In the genomic region with DNA sequence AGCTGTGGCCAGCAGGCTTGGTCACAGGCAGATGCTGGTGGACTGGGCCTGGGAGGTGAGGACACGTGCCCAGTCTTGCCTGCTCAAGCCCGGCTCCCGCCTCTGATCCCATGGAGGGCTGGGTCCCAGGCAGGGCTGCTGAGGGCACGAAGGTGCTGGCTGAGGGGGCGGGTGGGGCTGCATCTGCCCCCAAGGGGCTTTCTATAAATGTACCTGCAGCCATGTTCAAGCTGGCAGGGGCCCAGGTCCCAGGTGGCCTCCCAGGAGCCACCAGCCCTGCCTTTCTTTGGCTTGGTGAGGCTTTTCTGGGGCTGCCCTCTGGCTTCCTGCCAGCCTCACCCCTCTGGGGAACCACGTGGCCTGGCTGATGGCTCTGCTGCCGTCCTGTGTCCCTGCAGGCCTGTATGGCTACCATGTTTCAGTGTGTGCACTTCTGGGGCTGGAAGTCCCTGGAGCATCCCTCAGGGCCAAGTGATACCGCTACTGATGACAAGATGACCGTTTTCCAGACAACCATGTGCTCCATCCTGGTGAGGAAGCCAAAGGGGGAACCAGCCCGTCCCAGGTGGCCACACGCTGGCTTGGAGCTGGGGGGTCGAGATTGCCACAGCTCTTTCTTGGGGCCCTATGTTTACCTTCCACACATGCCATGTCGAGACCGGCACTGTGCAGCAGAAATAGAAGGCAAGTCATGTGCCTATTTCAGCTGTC, we compare ENCODE assay signal across 18 cellular contexts. TPM values are rescaled to one million over a fixed set of nuclear protein-coding genes. Genes with fewer than 3 reads are reported as not detected.
A peak's percentile ranks its signal among the peaks of the same experiment; 100 is the strongest.
DNase-seq lines count a peak whose midpoint lies in the region; ATAC-seq, FAIRE-seq and TF ChIP-seq lines count a peak whose summit lies in the region.
"Had no signal": no experiment of that assay in that cellular context is flagged by ENCODE, and none has a peak within 500 bp of the region (broad histone marks: within the 10 kb centered on the region; RNA-seq: fewer than 3 reads in every experiment).

No MANE protein-coding gene starts in this region.

- peaks cover 8 to 13% of the 10 kb centered on the region in 2 experiments for H3K36me3 ChIP-seq in HepG2 (replicated peaks in 1 of 2; ENCODE audit: control insufficient read depth in 1 of 2, insufficient read depth in 2 of 2, low read length in 2 of 2)
- no peaks in the 10 kb centered on the region for H3K36me3 ChIP-seq in right lobe of liver
- H3K36me3 ChIP-seq in Peyer's patch: no peaks in the 10 kb centered on the region
- H3K36me3 ChIP-seq in CD8-positive, alpha-beta T cell (ENCODE audit: insufficient read depth, low read length): no peaks in the 10 kb centered on the region

- no peak for TF ChIP-seq RAD21 in HepG2 (CRISPR knock-in tag; IDR thresholded peaks at IDR 0.05)

- in situ Hi-C loops in HepG2 (cut with HindIII; ENCODE audit: extremely low pct_ligation_motif_present, low pct_unique_long_range_greater_than_20kb): loop anchor here (25.0 kb wide), 1 partner anchor 519 kb away; a partner anchor contains a TSS

- intact Hi-C loops in HepG2 (cut with micrococcal nuclease; ENCODE audit: unreplicated experiment): loop anchor here (10.0 kb wide), 1 partner anchor 386 kb away; no protein-coding TSS in a partner anchor
- intact Hi-C loops in right lobe of liver (cut with DNase I): no loop called here
- intact Hi-C loops in CD8-positive, alpha-beta T cell (cut with DNase I, micrococcal nuclease): no loop called here

- no peak overlapping the region for H3K27ac Mint-ChIP-seq in CD8-positive, alpha-beta T cell
- H3K27ac Mint-ChIP-seq: naive thymus-derived CD8-positive, alpha-beta T cell; progenitor cell of endocrine pancreas had no signal

- no peaks in the 10 kb centered on the region for H4K20me1 ChIP-seq in HepG2 (ENCODE audit: insufficient read depth, low read length)

- no TSS peak for BruUV-seq in HepG2 (replicated peaks; lab: Mats Ljungman, UMichigan)

- FAIRE-seq in HepG2 (lab: Jason Lieb, UNC): no peak

- ATAC-seq in HepG2 (peak; percentile 10), right lobe of liver (no peak), GM21367 (IDR thresholded peaks at IDR 0.05; ENCODE audit: unreplicated experiment) (no peak)
- no peak for ATAC-seq in CD8-positive, alpha-beta T cell
- ATAC-seq: naive thymus-derived CD8-positive, alpha-beta T cell had no signal

- no peaks in the 10 kb centered on the region for H3K27me3 ChIP-seq in HepG2 (ENCODE audit: control insufficient read depth in 1 of 2, insufficient read depth in 2 of 2, low read length in 2 of 2)
- H3K27me3 ChIP-seq in right lobe of liver: no peaks in the 10 kb centered on the region
- H3K27me3 ChIP-seq in Peyer's patch: no peaks in the 10 kb centered on the region
- H3K27me3 ChIP-seq in CD8-positive, alpha-beta T cell (ENCODE audit: insufficient read depth, low read length): no peaks in the 10 kb centered on the region

- 86% methylated on average over 9 of the region's 14 CpGs for WGBS in HepG2 (ENCODE audit: low lambda C conversion rate)
- 61% methylated on average over 2 of the region's 14 CpGs for WGBS in right lobe of liver (ENCODE audit: insufficient coverage, low coverage, low lambda C conversion rate, missing lambda C conversion rate)

- no peaks in the 10 kb centered on the region for H3K4me1 Mint-ChIP-seq in CD8-positive, alpha-beta T cell (ENCODE audit: low read depth)
- H3K4me1 Mint-ChIP-seq: naive thymus-derived CD8-positive, alpha-beta T cell had no signal

- H3K27me3 Mint-ChIP-seq in CD8-positive, alpha-beta T cell (ENCODE audit: low read depth): no peaks in the 10 kb centered on the region
- H3K27me3 Mint-ChIP-seq: naive thymus-derived CD8-positive, alpha-beta T cell; progenitor cell of endocrine pancreas had no signal

- POLR2A ChIA-PET in HepG2 (lab: Yijun Ruan, JAX): no interaction called here
- POLR2A ChIA-PET in CD8-positive, alpha-beta T cell (lab: Charles Lee): no interaction called here

- no peak overlapping the region for H3K27ac ChIP-seq in HepG2 (ENCODE audit: extremely low read length, insufficient read depth, low read length)
- no peak overlapping the region for H3K27ac ChIP-seq in right lobe of liver
- H3K27ac ChIP-seq in Peyer's patch: no peak overlapping the region
- no peak overlapping the region for H3K27ac ChIP-seq in CD8-positive, alpha-beta T cell (ENCODE audit: low read depth, low read length)

- H3K4me2 ChIP-seq in HepG2 (ENCODE audit: low read depth, low read length): no peak overlapping the region

- H3K9ac ChIP-seq in HepG2 (ENCODE audit: insufficient read depth, low read depth, low read length): no peak overlapping the region

- H3K4me1 ChIP-seq in HepG2 (ENCODE audit: insufficient read depth, low read length): no peaks in the 10 kb centered on the region
- peaks cover 0 to 3% (median 0%) of the 10 kb centered on the region in 4 donors for H3K4me1 ChIP-seq in right lobe of liver
- H3K4me1 ChIP-seq in Peyer's patch: peaks cover 0 to 5% (median 0%) of the 10 kb centered on the region in 4 donors
- H3K4me1 ChIP-seq in CD8-positive, alpha-beta T cell (ENCODE audit: insufficient read depth, low read length): no peaks in the 10 kb centered on the region

- DNase-seq in HepG2 (ENCODE audit: low spot score) (no peak), right lobe of liver (no peak), Peyer's patch (peak in 2 of 3 donors; percentile 31 to 32), germinal center (ENCODE audit: low spot score) (peak; percentile 21), NCI-H510A (lab: John Stamatoyannopoulos, UW) (no peak), NCI-H2196 treated with DMSO at 0.1 percent for 48 hours (lab: John Stamatoyannopoulos, UW; ENCODE audit: unreplicated experiment) (no peak)
- DNase-seq in CD8-positive, alpha-beta T cell: no peak
- DNase-seq: activated CD4-positive, alpha-beta T cell treated with anti-CD3 and anti-CD28 coated beads for 1 hour; activated CD8-positive, alpha-beta memory T cell treated with anti-CD3 and anti-CD28 coated beads, Interleukin-2, amount 50 U/mL, for 4 hours; C1 segment of cervical spinal cord; central memory CD4-positive, alpha-beta T cell; naive thymus-derived CD8-positive, alpha-beta T cell; NCI-H187 treated with DMSO at 0.1 percent for 48 hours; substantia nigra had no signal

- no peaks in the 10 kb centered on the region for H3K9me3 Mint-ChIP-seq in CD8-positive, alpha-beta T cell

- peaks cover 2% of the 10 kb centered on the region for H3K79me2 ChIP-seq in HepG2 (ENCODE audit: insufficient read depth, low read length)

- no peak overlapping the region for H3K4me3 ChIP-seq in HepG2 (replicated peaks in 1 of 3; ENCODE audit: insufficient read depth in 1 of 3, low read depth in 2 of 3, low read length in 3 of 3)
- H3K4me3 ChIP-seq in right lobe of liver: no peak overlapping the region
- no peak overlapping the region for H3K4me3 ChIP-seq in Peyer's patch
- H3K4me3 ChIP-seq in CD8-positive, alpha-beta T cell (ENCODE audit: low read depth, low read length): no peak overlapping the region

- TF ChIP-seq EP300 in HepG2 (IDR thresholded peaks at IDR 0.05; ENCODE audit: low read depth in 2 of 2, low read length in 2 of 2): no peak
- TF ChIP-seq EP300 in HepG2 (CRISPR knock-in tag; IDR thresholded peaks at IDR 0.05; ENCODE audit: borderline replicate concordance): no peak

- H2AFZ ChIP-seq in HepG2 (ENCODE audit: low read length): no peak overlapping the region

- TF ChIP-seq CTCF in HepG2 (CRISPR knock-in tag; IDR thresholded peaks at IDR 0.05): no peak
- no peak for TF ChIP-seq CTCF in right lobe of liver (IDR thresholded peaks at IDR 0.05)
- no peak for TF ChIP-seq CTCF in Peyer's patch (IDR thresholded peaks at IDR 0.05)
- no peak for TF ChIP-seq CTCF in CD8-positive, alpha-beta T cell (IDR thresholded peaks at IDR 0.05)

- no peaks in the 10 kb centered on the region for H3K9me3 ChIP-seq in HepG2 (ENCODE audit: low read length)
- no peaks in the 10 kb centered on the region for H3K9me3 ChIP-seq in right lobe of liver
- H3K9me3 ChIP-seq in Peyer's patch: no peaks in the 10 kb centered on the region
- H3K9me3 ChIP-seq in CD8-positive, alpha-beta T cell (ENCODE audit: low read length): no peaks in the 10 kb centered on the region

- no peak overlapping the region for H3K4me3 Mint-ChIP-seq in CD8-positive, alpha-beta T cell
- H3K4me3 Mint-ChIP-seq: naive thymus-derived CD8-positive, alpha-beta T cell had no signal

- CTCF ChIA-PET in HepG2 (lab: Yijun Ruan, JAX; ENCODE audit: low intra/inter-chr PET ratio, low total read pairs): no interaction called here
- CTCF ChIA-PET in CD8-positive, alpha-beta T cell (lab: Charles Lee): no interaction called here

- H3K36me3 Mint-ChIP-seq in CD8-positive, alpha-beta T cell: no peaks in the 10 kb centered on the region
- H3K36me3 Mint-ChIP-seq: naive thymus-derived CD8-positive, alpha-beta T cell had no signal

- no peak for TF ChIP-seq POLR2A in HepG2 (IDR thresholded peaks at IDR 0.05; ENCODE audit: insufficient read depth in 1 of 2, low read depth in 2 of 2, low read length in 2 of 2)
- TF ChIP-seq POLR2A in right lobe of liver (IDR thresholded peaks at IDR 0.05): no peak
- no peak for TF ChIP-seq POLR2A in Peyer's patch (IDR thresholded peaks at IDR 0.05)

RNA-seq across cellular contexts. Expression of a gene that starts 23.2 kb away (rescaled TPM):
- total RNA-seq in HepG2 (2016; rRNA removed; fragmentation: Illumina TruSeq; extraction: Trizol): 36.3 and 45.9 TPM in 2 replicates
- total RNA-seq in HepG2 (2016; cell fraction: cytosol; rRNA removed; fragmentation: Illumina TruSeq; extraction: Trizol; ENCODE audit: low read depth): 12.1 and 14.1 TPM in 2 replicates
- total RNA-seq in HepG2 (2016; cell fraction: insoluble cytoplasmic fraction; rRNA removed; fragmentation: Illumina TruSeq; extraction: Trizol): 35.1 and 51.2 TPM in 2 replicates
- total RNA-seq in HepG2 (2016; cell fraction: membrane; rRNA removed; fragmentation: Illumina TruSeq; extraction: Trizol): 26.8 and 29.4 TPM in 2 replicates
- total RNA-seq in HepG2 (2016; cell fraction: nucleus; rRNA removed; fragmentation: Illumina TruSeq; extraction: Trizol): 33.4 and 36.8 TPM in 2 replicates
- 26.0 and 43.9 TPM in 2 replicates for polyA plus RNA-seq in HepG2 (2011; rRNA removed)
- polyA plus RNA-seq in HepG2 (2011; cell fraction: cytosol; rRNA removed): 14.5 and 27.5 TPM in 2 replicates
- polyA plus RNA-seq in HepG2 (2011; cell fraction: nucleus; rRNA removed): 39.6 and 70.3 TPM in 2 replicates
- 7.6 and 21.0 TPM in 2 replicates for polyA plus RNA-seq in HepG2 (2012)
- polyA plus RNA-seq in HepG2 (2016; cell fraction: cytosol; fragmentation: Illumina TruSeq; extraction: Trizol; ENCODE audit: low read depth): 2.9 and 3.6 TPM in 2 replicates
- 43.4 and 45.0 TPM in 2 replicates for polyA plus RNA-seq in HepG2 (2016; cell fraction: insoluble cytoplasmic fraction; fragmentation: Illumina TruSeq; extraction: Trizol; ENCODE audit: low read depth)
- 5.8 and 7.3 TPM in 2 replicates for polyA plus RNA-seq in HepG2 (2016; cell fraction: membrane; fragmentation: Illumina TruSeq; extraction: Trizol; ENCODE audit: low read depth)
- 88.1 and 90.3 TPM in 2 replicates for polyA plus RNA-seq in HepG2 (2016; cell fraction: nucleus; fragmentation: Illumina TruSeq; extraction: Trizol; ENCODE audit: insufficient read depth, low read depth)
- polyA minus RNA-seq in HepG2 (2011; rRNA and poly(A)+ RNA removed; ENCODE audit: low replicate concordance): 91.3 and 113 TPM in 2 replicates
- polyA minus RNA-seq in HepG2 (2011; cell fraction: cytosol; rRNA and poly(A)+ RNA removed): 17.1 and 31.6 TPM in 2 replicates
- polyA minus RNA-seq in HepG2 (2011; cell fraction: nucleus; rRNA and poly(A)+ RNA removed): 19.5 and 34.5 TPM in 2 replicates
- 1 to 10 TPM in 3 of 6 experiments, under 1 TPM in 3; 0.27 to 2.5 (median 0.89) TPM for total RNA-seq in right lobe of liver
- total RNA-seq in Peyer's patch: 10 to 100 TPM in 1 of 4 donors, 1 to 10 TPM in 3; 2.1 to 10.7 (median 6.1) TPM
- under 1 TPM; 0.30 to 0.53 TPM for total RNA-seq in CD8-positive, alpha-beta T cell
- total RNA-seq: naive thymus-derived CD8-positive, alpha-beta T cell had no signal
- polyA plus RNA-seq: naive thymus-derived CD8-positive, alpha-beta T cell had no signal

RNA-seq across cellular contexts. Expression of a gene that starts 53.0 kb away (rescaled TPM):
- total RNA-seq in HepG2 (2016; rRNA removed; fragmentation: Illumina TruSeq; extraction: Trizol): 0.04 TPM in 1 of 2 replicates, not detected in the other
- total RNA-seq in HepG2 (2016; cell fraction: cytosol; rRNA removed; fragmentation: Illumina TruSeq; extraction: Trizol; ENCODE audit: low read depth): not detected in 2 replicates
- total RNA-seq in HepG2 (2016; cell fraction: insoluble cytoplasmic fraction; rRNA removed; fragmentation: Illumina TruSeq; extraction: Trizol): not detected in 2 replicates
- total RNA-seq in HepG2 (2016; cell fraction: membrane; rRNA removed; fragmentation: Illumina TruSeq; extraction: Trizol): not detected in 2 replicates
- total RNA-seq in HepG2 (2016; cell fraction: nucleus; rRNA removed; fragmentation: Illumina TruSeq; extraction: Trizol): not detected in 2 replicates
- polyA plus RNA-seq in HepG2 (2011; rRNA removed): 0.03 and 0.07 TPM in 2 replicates
- not detected in 2 replicates for polyA plus RNA-seq in HepG2 (2011; cell fraction: cytosol; rRNA removed)
- 0.03 and 0.33 TPM in 2 replicates for polyA plus RNA-seq in HepG2 (2011; cell fraction: nucleus; rRNA removed)
- polyA plus RNA-seq in HepG2 (2012): not detected in 2 replicates
- polyA plus RNA-seq in HepG2 (2016; cell fraction: cytosol; fragmentation: Illumina TruSeq; extraction: Trizol; ENCODE audit: low read depth): not detected in 2 replicates
- polyA plus RNA-seq in HepG2 (2016; cell fraction: insoluble cytoplasmic fraction; fragmentation: Illumina TruSeq; extraction: Trizol; ENCODE audit: low read depth): not detected in 2 replicates
- not detected in 2 replicates for polyA plus RNA-seq in HepG2 (2016; cell fraction: membrane; fragmentation: Illumina TruSeq; extraction: Trizol; ENCODE audit: low read depth)
- not detected in 2 replicates for polyA plus RNA-seq in HepG2 (2016; cell fraction: nucleus; fragmentation: Illumina TruSeq; extraction: Trizol; ENCODE audit: insufficient read depth, low read depth)
- not detected in 2 replicates for polyA minus RNA-seq in HepG2 (2011; rRNA and poly(A)+ RNA removed; ENCODE audit: low replicate concordance)
- not detected in 2 replicates for polyA minus RNA-seq in HepG2 (2011; cell fraction: cytosol; rRNA and poly(A)+ RNA removed)
- 0.12 TPM in 1 of 2 replicates, not detected in the other for polyA minus RNA-seq in HepG2 (2011; cell fraction: nucleus; rRNA and poly(A)+ RNA removed)
- total RNA-seq in right lobe of liver: 1 to 10 TPM in 4 of 6 experiments, under 1 TPM in 2; 0.49 to 7.6 (median 2.0) TPM
- 1 to 10 TPM in 1 of 4 donors, under 1 TPM in 2, not detected in 1; 0.27 to 1.6 (median 0.35) TPM for total RNA-seq in Peyer's patch
- not detected for total RNA-seq in CD8-positive, alpha-beta T cell
- total RNA-seq: fibroblast of villous mesenchyme; naive thymus-derived CD8-positive, alpha-beta T cell; progenitor cell of endocrine pancreas; T-helper 1 cell treated with Interleukin-12 subunit alpha and Interleukin-12 subunit beta and Interleukin-4 antibody, amounts not matched to agents 30 ng/mL and 1 ng/mL, for 36 hours had no signal
- polyA plus RNA-seq: naive thymus-derived CD8-positive, alpha-beta T cell had no signal

Comparison
In these comparisons a context has a peak if more than half of its experiments do, and no peak if none do; other contexts are left out.
1. DNase-seq: peak in Peyer's patch (2 of 3) and germinal center (single experiment); none in HepG2 (single experiment), right lobe of liver (0 of 3), CD8-positive, alpha-beta T cell (0 of 7), NCI-H510A (single experiment) and NCI-H2196 treated with DMSO at 0.1 percent for 48 hours (single experiment).